ENCODE assay signal across 2 cellular contexts in the genomic region with DNA sequence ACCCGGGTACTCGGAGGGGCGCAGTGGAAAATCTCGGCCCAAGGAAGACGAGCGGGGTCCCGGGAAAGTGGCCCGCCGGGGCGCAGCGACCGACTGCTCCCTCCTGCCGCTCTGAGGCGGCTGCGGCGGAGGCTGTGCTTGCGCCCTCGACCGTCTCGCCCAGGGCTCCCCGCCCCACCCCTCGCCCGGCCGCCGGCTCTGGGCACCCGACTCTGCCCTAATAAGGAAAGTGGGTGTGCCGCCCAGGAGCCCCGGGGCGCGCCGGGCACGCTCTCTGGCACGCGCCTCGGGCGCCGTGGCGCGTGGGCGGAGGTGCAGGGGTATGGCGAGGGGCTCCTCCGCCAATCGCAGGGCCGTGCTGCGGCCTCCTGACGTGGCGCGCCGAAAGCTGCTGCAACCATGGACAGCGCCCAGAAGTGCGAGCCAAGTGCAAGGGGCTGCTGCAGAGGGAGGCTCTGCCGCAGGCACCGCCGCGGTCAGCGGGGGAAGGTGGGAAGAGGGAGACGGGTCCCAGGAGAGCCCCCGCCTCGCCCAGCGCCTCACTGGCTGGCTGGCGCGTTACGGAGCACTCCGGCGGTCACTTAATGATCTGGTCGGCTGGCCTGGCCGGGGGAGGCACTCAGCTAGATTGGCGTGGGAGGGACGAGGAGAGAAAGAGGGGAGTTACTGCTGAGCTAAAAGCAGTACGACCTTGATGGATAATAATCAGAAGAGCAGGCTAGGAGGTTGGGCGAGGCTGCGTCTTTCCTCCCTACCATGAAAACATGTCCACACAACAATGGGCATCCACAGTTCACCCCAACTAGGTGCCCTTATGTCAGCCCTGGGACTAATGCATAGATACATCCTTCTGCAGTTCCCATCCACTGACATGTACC.
A peak's percentile ranks its signal among the peaks of the same experiment; 100 is the strongest.
TF ChIP-seq lines count a peak whose summit lies in the region.

A gene with protein sequence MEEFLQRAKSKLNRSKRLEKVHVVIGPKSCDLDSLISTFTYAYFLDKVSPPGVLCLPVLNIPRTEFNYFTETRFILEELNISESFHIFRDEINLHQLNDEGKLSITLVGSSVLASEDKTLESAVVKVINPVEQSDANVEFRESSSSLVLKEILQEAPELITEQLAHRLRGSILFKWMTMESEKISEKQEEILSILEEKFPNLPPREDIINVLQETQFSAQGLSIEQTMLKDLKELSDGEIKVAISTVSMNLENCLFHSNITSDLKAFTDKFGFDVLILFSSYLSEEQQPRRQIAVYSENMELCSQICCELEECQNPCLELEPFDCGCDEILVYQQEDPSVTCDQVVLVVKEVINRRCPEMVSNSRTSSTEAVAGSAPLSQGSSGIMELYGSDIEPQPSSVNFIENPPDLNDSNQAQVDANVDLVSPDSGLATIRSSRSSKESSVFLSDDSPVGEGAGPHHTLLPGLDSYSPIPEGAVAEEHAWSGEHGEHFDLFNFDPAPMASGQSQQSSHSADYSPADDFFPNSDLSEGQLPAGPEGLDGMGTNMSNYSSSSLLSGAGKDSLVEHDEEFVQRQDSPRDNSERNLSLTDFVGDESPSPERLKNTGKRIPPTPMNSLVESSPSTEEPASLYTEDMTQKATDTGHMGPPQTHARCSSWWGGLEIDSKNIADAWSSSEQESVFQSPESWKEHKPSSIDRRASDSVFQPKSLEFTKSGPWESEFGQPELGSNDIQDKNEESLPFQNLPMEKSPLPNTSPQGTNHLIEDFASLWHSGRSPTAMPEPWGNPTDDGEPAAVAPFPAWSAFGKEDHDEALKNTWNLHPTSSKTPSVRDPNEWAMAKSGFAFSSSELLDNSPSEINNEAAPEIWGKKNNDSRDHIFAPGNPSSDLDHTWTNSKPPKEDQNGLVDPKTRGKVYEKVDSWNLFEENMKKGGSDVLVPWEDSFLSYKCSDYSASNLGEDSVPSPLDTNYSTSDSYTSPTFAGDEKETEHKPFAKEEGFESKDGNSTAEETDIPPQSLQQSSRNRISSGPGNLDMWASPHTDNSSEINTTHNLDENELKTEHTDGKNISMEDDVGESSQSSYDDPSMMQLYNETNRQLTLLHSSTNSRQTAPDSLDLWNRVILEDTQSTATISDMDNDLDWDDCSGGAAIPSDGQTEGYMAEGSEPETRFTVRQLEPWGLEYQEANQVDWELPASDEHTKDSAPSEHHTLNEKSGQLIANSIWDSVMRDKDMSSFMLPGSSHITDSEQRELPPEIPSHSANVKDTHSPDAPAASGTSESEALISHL (N-terminal part only) (minus strand): TSS at position 131 of the 878 bp plus-strand sequence. CDS start 151 bp downstream, outside the sequence.

TF ChIP-seq in H1, 55 proteins besides CTCF, POLR2A, EP300 and RAD21:
- TF ChIP-seq KDM4A (IDR thresholded peaks at IDR 0.05; ENCODE audit: low read depth, low read length, severe bottlenecking): peak; percentile 63
- TF ChIP-seq, protein P1, sequence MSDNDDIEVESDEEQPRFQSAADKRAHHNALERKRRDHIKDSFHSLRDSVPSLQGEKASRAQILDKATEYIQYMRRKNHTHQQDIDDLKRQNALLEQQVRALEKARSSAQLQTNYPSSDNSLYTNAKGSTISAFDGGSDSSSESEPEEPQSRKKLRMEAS (IDR thresholded peaks at IDR 0.05): peak; percentile 89
- no peak for TF ChIP-seq FOSL1 (IDR thresholded peaks at IDR 0.05; ENCODE audit: insufficient read depth, low read depth, low read length)
- peak; percentile 97 for TF ChIP-seq PHF8 (conservative IDR thresholded peaks at IDR 0.05; ENCODE audit: low read depth, low read length)
- TF ChIP-seq TEAD4 (IDR thresholded peaks at IDR 0.05; ENCODE audit: low read depth, low read length): peak; percentile 52
- 0 out of 2 replicates have a peak, but pooled peaks have one; percentile 2 for TF ChIP-seq TBP (IDR thresholded peaks at IDR 0.05; ENCODE audit: low read depth, low read length)
- TF ChIP-seq HDAC2 (IDR thresholded peaks at IDR 0.05; ENCODE audit: borderline replicate concordance in 1 of 2, low read depth in 2 of 2, low read length in 2 of 2): peak; percentile 40 to 85; a peak in 1 of 4 replicates
- no peak for TF ChIP-seq RNF2 (IDR thresholded peaks at IDR 0.05; ENCODE audit: borderline replicate concordance, low read depth, low read length, missing control alignments, poor library complexity, severe bottlenecking)
- peak; percentile 88 for TF ChIP-seq CREB1 (IDR thresholded peaks at IDR 0.05)
- peak; percentile 84 for TF ChIP-seq SP4 (IDR thresholded peaks at IDR 0.05; ENCODE audit: low read length)
- 0 out of 2 replicates have a peak, but pooled peaks have one; percentile 16 for TF ChIP-seq CHD2 (IDR thresholded peaks at IDR 0.05; ENCODE audit: low read length)
- TF ChIP-seq SIRT6 (IDR thresholded peaks at IDR 0.05; ENCODE audit: low read length): no peak
- TF ChIP-seq, protein P2, sequence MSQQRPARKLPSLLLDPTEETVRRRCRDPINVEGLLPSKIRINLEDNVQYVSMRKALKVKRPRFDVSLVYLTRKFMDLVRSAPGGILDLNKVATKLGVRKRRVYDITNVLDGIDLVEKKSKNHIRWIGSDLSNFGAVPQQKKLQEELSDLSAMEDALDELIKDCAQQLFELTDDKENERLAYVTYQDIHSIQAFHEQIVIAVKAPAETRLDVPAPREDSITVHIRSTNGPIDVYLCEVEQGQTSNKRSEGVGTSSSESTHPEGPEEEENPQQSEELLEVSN (IDR thresholded peaks at IDR 0.05): peak; percentile 77; the same call in 1 of the 2 replicates
- no peak for TF ChIP-seq BCL11A (IDR thresholded peaks at IDR 0.05; ENCODE audit: low read depth in 2 of 2, low read length in 2 of 2)
- TF ChIP-seq SAP30 (IDR thresholded peaks at IDR 0.05; ENCODE audit: insufficient read depth, insufficient replicate concordance, low read length): no peak
- peak; percentile 21; the same call in 1 of the 2 replicates for TF ChIP-seq YY1 (IDR thresholded peaks at IDR 0.05; ENCODE audit: low read depth, low read length)
- TF ChIP-seq, protein P3, sequence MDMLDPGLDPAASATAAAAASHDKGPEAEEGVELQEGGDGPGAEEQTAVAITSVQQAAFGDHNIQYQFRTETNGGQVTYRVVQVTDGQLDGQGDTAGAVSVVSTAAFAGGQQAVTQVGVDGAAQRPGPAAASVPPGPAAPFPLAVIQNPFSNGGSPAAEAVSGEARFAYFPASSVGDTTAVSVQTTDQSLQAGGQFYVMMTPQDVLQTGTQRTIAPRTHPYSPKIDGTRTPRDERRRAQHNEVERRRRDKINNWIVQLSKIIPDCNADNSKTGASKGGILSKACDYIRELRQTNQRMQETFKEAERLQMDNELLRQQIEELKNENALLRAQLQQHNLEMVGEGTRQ (IDR thresholded peaks at IDR 0.05; ENCODE audit: low read length): 0 out of 2 replicates have a peak, but pooled peaks have one; percentile 20
- TF ChIP-seq RFX5 (IDR thresholded peaks at IDR 0.05; ENCODE audit: borderline replicate concordance, low read depth, low read length): no peak
- peak; percentile 52; the same call in 1 of the 2 replicates for TF ChIP-seq BACH1 (IDR thresholded peaks at IDR 0.05; ENCODE audit: low read length)
- no peak for TF ChIP-seq JUN (IDR thresholded peaks at IDR 0.05; ENCODE audit: low read depth, low read length)
- peak; percentile 69 for TF ChIP-seq TAF1 (IDR thresholded peaks at IDR 0.05; ENCODE audit: low read depth, low read length)
- TF ChIP-seq EZH2 (IDR thresholded peaks at IDR 0.05; ENCODE audit: low read depth, low read length, severe bottlenecking): peak; percentile 46
- peak; percentile 96 for TF ChIP-seq SRF (IDR thresholded peaks at IDR 0.05; ENCODE audit: low read depth, low read length)
- peak; percentile 68 for TF ChIP-seq TAF7 (optimal IDR thresholded peaks at IDR 0.05; ENCODE audit: borderline replicate concordance, low read depth, low read length)
- peak; percentile 89 to 97; a peak in 3 of 4 replicates for TF ChIP-seq SIN3A (conservative IDR thresholded peaks at IDR 0.05 in 1 of 2, IDR thresholded peaks at IDR 0.05 in 1 of 2; ENCODE audit: low read depth in 1 of 2, low read length in 2 of 2)
- TF ChIP-seq, protein P4, sequence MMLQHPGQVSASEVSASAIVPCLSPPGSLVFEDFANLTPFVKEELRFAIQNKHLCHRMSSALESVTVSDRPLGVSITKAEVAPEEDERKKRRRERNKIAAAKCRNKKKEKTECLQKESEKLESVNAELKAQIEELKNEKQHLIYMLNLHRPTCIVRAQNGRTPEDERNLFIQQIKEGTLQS (IDR thresholded peaks at IDR 0.05; ENCODE audit: insufficient read depth, low read depth, low read length): no peak
- no peak for TF ChIP-seq KDM1A (IDR thresholded peaks at IDR 0.05; ENCODE audit: borderline replicate concordance, low read length)
- TF ChIP-seq CTBP2 (IDR thresholded peaks at IDR 0.05; ENCODE audit: borderline replicate concordance, insufficient read depth, insufficient read length, low read length): peak; percentile 66
- TF ChIP-seq CHD1 (IDR thresholded peaks at IDR 0.05; ENCODE audit: low read depth, low read length): no peak
- TF ChIP-seq EGR1 (IDR thresholded peaks at IDR 0.05; ENCODE audit: borderline replicate concordance, low read depth, low read length): peak; percentile 99

TF ChIP-seq in liver, 16 proteins besides CTCF, POLR2A, EP300 and RAD21:
- no peak for TF ChIP-seq SP1 (IDR thresholded peaks at IDR 0.05)
- TF ChIP-seq, protein P5, sequence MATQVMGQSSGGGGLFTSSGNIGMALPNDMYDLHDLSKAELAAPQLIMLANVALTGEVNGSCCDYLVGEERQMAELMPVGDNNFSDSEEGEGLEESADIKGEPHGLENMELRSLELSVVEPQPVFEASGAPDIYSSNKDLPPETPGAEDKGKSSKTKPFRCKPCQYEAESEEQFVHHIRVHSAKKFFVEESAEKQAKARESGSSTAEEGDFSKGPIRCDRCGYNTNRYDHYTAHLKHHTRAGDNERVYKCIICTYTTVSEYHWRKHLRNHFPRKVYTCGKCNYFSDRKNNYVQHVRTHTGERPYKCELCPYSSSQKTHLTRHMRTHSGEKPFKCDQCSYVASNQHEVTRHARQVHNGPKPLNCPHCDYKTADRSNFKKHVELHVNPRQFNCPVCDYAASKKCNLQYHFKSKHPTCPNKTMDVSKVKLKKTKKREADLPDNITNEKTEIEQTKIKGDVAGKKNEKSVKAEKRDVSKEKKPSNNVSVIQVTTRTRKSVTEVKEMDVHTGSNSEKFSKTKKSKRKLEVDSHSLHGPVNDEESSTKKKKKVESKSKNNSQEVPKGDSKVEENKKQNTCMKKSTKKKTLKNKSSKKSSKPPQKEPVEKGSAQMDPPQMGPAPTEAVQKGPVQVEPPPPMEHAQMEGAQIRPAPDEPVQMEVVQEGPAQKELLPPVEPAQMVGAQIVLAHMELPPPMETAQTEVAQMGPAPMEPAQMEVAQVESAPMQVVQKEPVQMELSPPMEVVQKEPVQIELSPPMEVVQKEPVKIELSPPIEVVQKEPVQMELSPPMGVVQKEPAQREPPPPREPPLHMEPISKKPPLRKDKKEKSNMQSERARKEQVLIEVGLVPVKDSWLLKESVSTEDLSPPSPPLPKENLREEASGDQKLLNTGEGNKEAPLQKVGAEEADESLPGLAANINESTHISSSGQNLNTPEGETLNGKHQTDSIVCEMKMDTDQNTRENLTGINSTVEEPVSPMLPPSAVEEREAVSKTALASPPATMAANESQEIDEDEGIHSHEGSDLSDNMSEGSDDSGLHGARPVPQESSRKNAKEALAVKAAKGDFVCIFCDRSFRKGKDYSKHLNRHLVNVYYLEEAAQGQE (IDR thresholded peaks at IDR 0.05): peak; percentile 95
- TF ChIP-seq, protein P4 (IDR thresholded peaks at IDR 0.05): no peak
- no peak for TF ChIP-seq TAF1 (conservative IDR thresholded peaks at IDR 0.05)
- no peak for TF ChIP-seq GABPA (IDR thresholded peaks at IDR 0.05 in 1 of 2, conservative IDR thresholded peaks at IDR 0.05 in 1 of 2)
- no peak for TF ChIP-seq FOXA2 (IDR thresholded peaks at IDR 0.05)
